17 cellular contexts compared by ENCODE assay signal in genomic region chr4:18980516-18981233, GRCh38.
DNase-seq lines count a peak whose midpoint lies in the region; ATAC-seq and TF ChIP-seq lines count a peak whose summit lies in the region.
"Had no signal": no experiment of that assay in that cellular context is flagged by ENCODE, and none has a peak within 500 bp of the region (broad histone marks: within the 10 kb centered on the region; RNA-seq: fewer than 3 reads in every experiment).

No MANE protein-coding gene starts in this region.

- WGBS in right cardiac atrium, result 84% methylated on average over 7 of the region's 7 CpGs

- H3K9me3 ChIP-seq in breast epithelium (no peaks in the 10 kb centered on the region), right cardiac atrium (ENCODE audit: control insufficient read depth, low read length) (no peaks in the 10 kb centered on the region)
- H3K9me3 ChIP-seq: A549, gastroesophageal sphincter had no signal

- no TSS peak for BruUV-seq in MCF 10A (replicated peaks; lab: Mats Ljungman, UMichigan)

- H3K27ac ChIP-seq in breast epithelium (no peak overlapping the region), right cardiac atrium (ENCODE audit: low read length) (no peak overlapping the region)
- H3K27ac ChIP-seq: A549, gastroesophageal sphincter, parathyroid adenoma had no signal

- ATAC-seq in HG02981 (IDR thresholded peaks at IDR 0.05; ENCODE audit: unreplicated experiment) (peak; percentile 94), right cardiac atrium (no peak), T-cell (replicated peaks in 1 of 4) (no peak)
- ATAC-seq in activated naive CD4-positive, alpha-beta T cell treated with anti-CD3 and anti-CD28 coated beads, Interleukin-2, amount 50 U/mL, for 72 hours, result no peak
- ATAC-seq: A549, gastroesophageal sphincter, left ventricle myocardium superior had no signal

- DNase-seq in MCF 10A (ENCODE audit: unreplicated experiment) (peak; percentile 1), breast epithelium (ENCODE audit: low spot score in 2 of 2) (no peak), NAMALWA (ENCODE audit: low spot score) (peak; percentile 41), right cardiac atrium (no peak), T-cell (no peak), T-helper 1 cell (no peak)
- DNase-seq in activated naive CD4-positive, alpha-beta T cell treated with anti-CD3 and anti-CD28 coated beads, Interleukin-2, amount 50 U/mL, for 72 hours (ENCODE audit: low spot score in 2 of 2), result no peak
- DNase-seq: activated CD4-positive, alpha-beta T cell treated with anti-CD3 and anti-CD28 coated beads, Interleukin-2, amount 50 U/mL, for 1 hour; activated naive CD4-positive, alpha-beta T cell treated with anti-CD3 and anti-CD28 coated beads, Interleukin-2, amount 10 ng/mL, durations not matched to agents 7 days and 5 days; left ventricle myocardium superior; NCI-H2171 treated with DMSO at 0.1 percent for 48 hours; SHP77 treated with DMSO at 0.1 percent for 48 hours; stimulated activated CD4-positive, alpha-beta T cell treated with anti-CD3 and anti-CD28 coated beads, Interleukin-2, amount 100 ng/mL, for 48 hours had no signal

- no peaks in the 10 kb centered on the region for H3K36me3 ChIP-seq in breast epithelium
- H3K36me3 ChIP-seq: gastroesophageal sphincter had no signal

- H3K4me1 Mint-ChIP-seq in MCF 10A (ENCODE audit: insufficient read depth, unreplicated experiment) (peaks cover 11% of the 10 kb centered on the region), T-cell (no peaks in the 10 kb centered on the region)
- H3K4me1 Mint-ChIP-seq: activated naive CD4-positive, alpha-beta T cell treated with anti-CD3 and anti-CD28 coated beads, Interleukin-2, amount 10 ng/mL, durations not matched to agents 7 days and 5 days had no signal

- H3K27me3 ChIP-seq in breast epithelium (no peaks in the 10 kb centered on the region), right cardiac atrium (ENCODE audit: control insufficient read depth, insufficient read depth) (no peaks in the 10 kb centered on the region)
- H3K27me3 ChIP-seq: gastroesophageal sphincter had no signal

- no peak for TF ChIP-seq CTCF in MCF 10A (IDR thresholded peaks at IDR 0.05; ENCODE audit: unreplicated experiment)
- no peak for TF ChIP-seq CTCF in breast epithelium (IDR thresholded peaks at IDR 0.05)

- no peak for TF ChIP-seq POLR2A in breast epithelium (IDR thresholded peaks at IDR 0.05)

- POLR2A ChIA-PET in MCF 10A (lab: Yijun Ruan, JAX), result interaction anchor here (0.5 kb wide), 1 partner anchor 463 kb away, joined by 4 read pairs; no protein-coding TSS in a partner anchor
- POLR2A ChIA-PET in T-cell (lab: Charles Lee), result no interaction called here

- intact Hi-C loops in MCF 10A (cut with micrococcal nuclease), result no loop called here
- intact Hi-C loops in breast epithelium (cut with DNase I; ENCODE audit: low total_unique reads), result no loop called here
- intact Hi-C loops in right cardiac atrium (cut with DNase I), result no loop called here

- CTCF ChIA-PET in MCF 10A (lab: Yijun Ruan, JAX) (no interaction called here), T-cell (lab: Charles Lee) (no interaction called here)

- H3K36me3 Mint-ChIP-seq in MCF 10A (ENCODE audit: insufficient read depth, unreplicated experiment), result no peaks in the 10 kb centered on the region
- no peaks in the 10 kb centered on the region for H3K36me3 Mint-ChIP-seq in activated naive CD4-positive, alpha-beta T cell treated with anti-CD3 and anti-CD28 coated beads, Interleukin-2, amount 50 U/mL, for 72 hours
- H3K36me3 Mint-ChIP-seq in T-cell, result no peaks in the 10 kb centered on the region
- H3K36me3 Mint-ChIP-seq: activated naive CD4-positive, alpha-beta T cell treated with anti-CD3 and anti-CD28 coated beads, Interleukin-2, amount 10 ng/mL, durations not matched to agents 7 days and 5 days had no signal

- H3K4me3 Mint-ChIP-seq in MCF 10A (ENCODE audit: unreplicated experiment), result no peak overlapping the region
- no peak overlapping the region for H3K4me3 Mint-ChIP-seq in T-cell
- H3K4me3 Mint-ChIP-seq: activated naive CD4-positive, alpha-beta T cell treated with anti-CD3 and anti-CD28 coated beads, Interleukin-2, amount 10 ng/mL, durations not matched to agents 7 days and 5 days had no signal

- H3K9me3 Mint-ChIP-seq in MCF 10A (ENCODE audit: unreplicated experiment) (no peaks in the 10 kb centered on the region), T-cell (peaks cover 7 to 18% (median 14%) of the 10 kb centered on the region in 3 donors)
- H3K9me3 Mint-ChIP-seq in activated naive CD4-positive, alpha-beta T cell treated with anti-CD3 and anti-CD28 coated beads, Interleukin-2, amount 50 U/mL, for 72 hours, result peaks cover 15 to 16% of the 10 kb centered on the region in 2 donors

- no peak overlapping the region for H3K4me3 ChIP-seq in breast epithelium
- no peak overlapping the region for H3K4me3 ChIP-seq in right cardiac atrium (ENCODE audit: low read length)
- H3K4me3 ChIP-seq: A549, gastroesophageal sphincter had no signal

- H3K27ac Mint-ChIP-seq in MCF 10A (ENCODE audit: low read depth, unreplicated experiment), result peak overlapping the region; percentile 2
- H3K27ac Mint-ChIP-seq in activated naive CD4-positive, alpha-beta T cell treated with anti-CD3 and anti-CD28 coated beads, Interleukin-2, amount 50 U/mL, for 72 hours, result no peak overlapping the region
- H3K27ac Mint-ChIP-seq in T-cell, result no peak overlapping the region
- H3K27ac Mint-ChIP-seq: activated naive CD4-positive, alpha-beta T cell treated with anti-CD3 and anti-CD28 coated beads, Interleukin-2, amount 10 ng/mL, durations not matched to agents 7 days and 5 days had no signal

- H3K4me1 ChIP-seq in breast epithelium, result no peaks in the 10 kb centered on the region
- no peaks in the 10 kb centered on the region for H3K4me1 ChIP-seq in right cardiac atrium (ENCODE audit: control insufficient read depth, insufficient read depth, low read length)
- H3K4me1 ChIP-seq: A549, gastroesophageal sphincter, parathyroid adenoma had no signal

- no peaks in the 10 kb centered on the region for H3K27me3 Mint-ChIP-seq in MCF 10A (ENCODE audit: insufficient read depth, unreplicated experiment)
- H3K27me3 Mint-ChIP-seq in T-cell, result no peaks in the 10 kb centered on the region
- H3K27me3 Mint-ChIP-seq: activated naive CD4-positive, alpha-beta T cell treated with anti-CD3 and anti-CD28 coated beads, Interleukin-2, amount 10 ng/mL, durations not matched to agents 7 days and 5 days had no signal

Comparison
In these comparisons a context has a peak if more than half of its experiments do, and no peak if none do; other contexts are left out.
1. DNase-seq: peak in MCF 10A (single experiment) and NAMALWA (single experiment); none in breast epithelium (0 of 2), activated naive CD4-positive, alpha-beta T cell treated with anti-CD3 and anti-CD28 coated beads, Interleukin-2, amount 50 U/mL, for 72 hours (0 of 2), right cardiac atrium (0 of 3), T-cell (0 of 34) and T-helper 1 cell (0 of 5).